In the genomic region with DNA sequence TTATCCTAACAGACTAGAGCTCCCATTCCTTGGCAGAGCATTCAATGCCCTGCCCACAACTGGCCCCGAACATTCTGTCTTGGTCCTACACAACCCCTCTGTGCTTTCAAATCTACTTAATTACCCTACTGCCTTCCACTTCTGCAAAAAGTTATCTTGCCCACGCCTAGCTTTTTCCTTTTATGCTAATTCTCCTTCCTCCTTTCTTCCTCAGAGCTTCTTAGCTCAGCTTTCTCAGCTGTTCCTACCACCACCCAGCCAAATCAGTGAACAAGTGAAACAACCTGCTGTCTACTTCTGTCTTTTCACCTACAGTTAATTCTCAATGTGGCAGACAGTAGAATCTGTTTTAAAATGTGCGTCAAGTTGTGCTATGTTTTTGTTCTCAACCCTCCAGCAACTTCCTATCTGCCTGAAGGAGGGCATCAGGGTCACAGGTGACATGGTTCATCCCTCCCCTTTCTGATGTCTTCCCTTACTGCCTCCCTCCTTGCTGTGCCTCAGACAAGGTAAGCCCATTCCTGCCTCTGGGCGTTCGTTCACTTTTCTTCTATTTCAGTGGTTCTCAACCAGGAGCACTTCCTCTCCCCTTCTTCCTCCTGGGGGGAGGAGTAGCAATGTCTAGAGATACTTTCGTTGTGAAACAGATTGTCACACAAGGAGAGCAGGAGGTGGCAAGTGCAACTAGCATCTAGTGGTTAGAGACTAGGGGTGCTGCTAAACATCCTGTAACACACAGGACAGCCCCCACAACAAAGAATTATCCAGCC, we compare ENCODE assay signal across 8 cellular contexts. TPM values are rescaled to one million over a fixed set of nuclear protein-coding genes. Genes with fewer than 3 reads are reported as not detected.
A peak's percentile ranks its signal among the peaks of the same experiment; 100 is the strongest.
DNase-seq lines count a peak whose midpoint lies in the region; ATAC-seq and TF ChIP-seq lines count a peak whose summit lies in the region.

No MANE protein-coding gene starts in this region.

- DNase-seq in NOMO-1 (lab: John Stamatoyannopoulos, UW; ENCODE audit: unreplicated experiment in 2 of 2) (peak; percentile 83 to 88), chondrocyte (ENCODE audit: low spot score) (no peak), H4 (ENCODE audit: low spot score) (no peak), NCI-H446 treated with DMSO at 0.1 percent for 48 hours (lab: John Stamatoyannopoulos, UW) (no peak), 8988T (no peak)
- peak in 1 of 2 donors; percentile 77 for DNase-seq in stimulated activated effector memory CD8-positive, alpha-beta T cell treated with anti-CD3 and anti-CD28 coated beads, Interleukin-12 subunit alpha, Interleukin-12 subunit beta, amount 100 ng/mL, for 72 hours (ENCODE audit: low spot score in 2 of 2)

- no peaks in the 10 kb centered on the region for H3K9me3 Mint-ChIP-seq in chondrocyte (ENCODE audit: low read depth)
- H3K9me3 Mint-ChIP-seq in stimulated activated effector memory CD8-positive, alpha-beta T cell treated with anti-CD3 and anti-CD28 coated beads, Interleukin-12 subunit alpha, Interleukin-12 subunit beta, amount 100 ng/mL, for 72 hours = no peaks in the 10 kb centered on the region

- no peak for TF ChIP-seq CTCF in chondrocyte (IDR thresholded peaks at IDR 0.05)

- peak overlapping the region; percentile 7 for H3K4me3 Mint-ChIP-seq in chondrocyte (ENCODE audit: unreplicated experiment)
- peak overlapping the region; percentile 70 for H3K4me3 Mint-ChIP-seq in stimulated activated effector memory CD8-positive, alpha-beta T cell treated with anti-CD3 and anti-CD28 coated beads, Interleukin-12 subunit alpha, Interleukin-12 subunit beta, amount 100 ng/mL, for 72 hours

- H3K27ac Mint-ChIP-seq in chondrocyte (ENCODE audit: unreplicated experiment) = no peak overlapping the region
- peak overlapping the region; percentile 84 for H3K27ac Mint-ChIP-seq in stimulated activated effector memory CD8-positive, alpha-beta T cell treated with anti-CD3 and anti-CD28 coated beads, Interleukin-12 subunit alpha, Interleukin-12 subunit beta, amount 100 ng/mL, for 72 hours

- ATAC-seq in GM18867 (IDR thresholded peaks at IDR 0.05; ENCODE audit: unreplicated experiment) (peak; percentile 45), HG02571 (IDR thresholded peaks at IDR 0.05; ENCODE audit: unreplicated experiment) (peak; percentile 28)
- peak; percentile 40 for ATAC-seq in stimulated activated effector memory CD8-positive, alpha-beta T cell treated with anti-CD3 and anti-CD28 coated beads, Interleukin-12 subunit alpha, Interleukin-12 subunit beta, amount 100 ng/mL, for 72 hours

- peaks cover 3% of the 10 kb centered on the region for H3K36me3 Mint-ChIP-seq in chondrocyte (ENCODE audit: low read depth)
- peaks cover 50% of the 10 kb centered on the region for H3K36me3 Mint-ChIP-seq in stimulated activated effector memory CD8-positive, alpha-beta T cell treated with anti-CD3 and anti-CD28 coated beads, Interleukin-12 subunit alpha, Interleukin-12 subunit beta, amount 100 ng/mL, for 72 hours

- no peaks in the 10 kb centered on the region for H3K27me3 Mint-ChIP-seq in chondrocyte (ENCODE audit: low read depth)

- peaks cover 33% of the 10 kb centered on the region for H3K4me1 Mint-ChIP-seq in chondrocyte (ENCODE audit: low read depth)
- peaks cover 52% of the 10 kb centered on the region for H3K4me1 Mint-ChIP-seq in stimulated activated effector memory CD8-positive, alpha-beta T cell treated with anti-CD3 and anti-CD28 coated beads, Interleukin-12 subunit alpha, Interleukin-12 subunit beta, amount 100 ng/mL, for 72 hours

RNA-seq across cellular contexts. Expression of a gene that starts 1.3 kb away (rescaled TPM):
- 75.6 to 89.6 TPM (median 87.6 TPM) in 3 replicates for total RNA-seq in chondrocyte
- total RNA-seq in H4 (2014; rRNA removed; shearing (Covaris generic)) = 19.1 and 35.6 TPM in 2 replicates

RNA-seq across cellular contexts. Expression of a gene that starts 53.3 kb away (rescaled TPM):
- total RNA-seq in chondrocyte = 37.3 to 47.1 TPM (median 40.1 TPM) in 3 replicates
- total RNA-seq in H4 (2014; rRNA removed; shearing (Covaris generic)) = 33.4 and 36.1 TPM in 2 replicates

Comparison
In these comparisons a context has a peak if more than half of its experiments do, and no peak if none do; other contexts are left out.
1. DNase-seq: peak in NOMO-1 (2 of 2); none in chondrocyte (single experiment), H4 (single experiment), NCI-H446 treated with DMSO at 0.1 percent for 48 hours (single experiment) and 8988T (single experiment).
2. Peak in every context shown above with its lines, with median percentiles within 50 percentile points of each other: ATAC-seq.